Comparison of ENCODE assay signal across 10 cellular contexts in genomic region chr2:231387904-231388724, GRCh38. TPM values are rescaled to one million over a fixed set of nuclear protein-coding genes. Genes with fewer than 3 reads are reported as not detected.
DNase-seq lines count a peak whose midpoint lies in the region; ATAC-seq and TF ChIP-seq lines count a peak whose summit lies in the region.
"Had no signal": no experiment of that assay in that cellular context is flagged by ENCODE, and none has a peak within 500 bp of the region (broad histone marks: within the 10 kb centered on the region; RNA-seq: fewer than 3 reads in every experiment).

No MANE protein-coding gene starts in this region.

- H3K4me3 ChIP-seq in left ventricle myocardium inferior (no peak overlapping the region), sigmoid colon (no peak overlapping the region)

- TF ChIP-seq CTCF in WTC11 (IDR thresholded peaks at IDR 0.05) (no peak), left ventricle myocardium inferior (IDR thresholded peaks at IDR 0.05; ENCODE audit: borderline replicate concordance) (no peak), sigmoid colon (IDR thresholded peaks at IDR 0.05) (no peak)

- peaks cover 5% of the 10 kb centered on the region for H3K4me1 ChIP-seq in left ventricle myocardium inferior
- H3K4me1 ChIP-seq in sigmoid colon: peaks cover 0 to 11% (median 10%) of the 10 kb centered on the region in 4 donors

- peaks cover 36% of the 10 kb centered on the region for H3K4me1 Mint-ChIP-seq in WTC11
- no peaks in the 10 kb centered on the region for H3K4me1 Mint-ChIP-seq in T-helper 2 cell treated with Interferon-gamma antibody and Interleukin-4, amounts not matched to agents 5 μg/mL and 100 μg/mL, for 36 hours (ENCODE audit: low read depth)

- H3K36me3 ChIP-seq in left ventricle myocardium inferior: no peaks in the 10 kb centered on the region
- no peaks in the 10 kb centered on the region for H3K36me3 ChIP-seq in sigmoid colon

- H3K4me3 Mint-ChIP-seq in WTC11: no peak overlapping the region
- no peak overlapping the region for H3K4me3 Mint-ChIP-seq in T-helper 2 cell treated with Interferon-gamma antibody and Interleukin-4, amounts not matched to agents 5 μg/mL and 100 μg/mL, for 36 hours

- peak overlapping the region; percentile 80 for H3K27ac Mint-ChIP-seq in WTC11
- H3K27ac Mint-ChIP-seq in T-helper 2 cell treated with Interferon-gamma antibody and Interleukin-4, amounts not matched to agents 5 μg/mL and 100 μg/mL, for 36 hours: no peak overlapping the region

- WGBS in sigmoid colon, 2 donors: 76 to 85% methylated on average over 26 of the region's 26 CpGs

- peaks cover 13% of the 10 kb centered on the region for H3K9me3 ChIP-seq in left ventricle myocardium inferior (replicated peaks)
- H3K9me3 ChIP-seq in sigmoid colon: no peaks in the 10 kb centered on the region

- peak overlapping the region; percentile 66 for H3K27ac ChIP-seq in left ventricle myocardium inferior (replicated peaks)
- peak overlapping the region in 3 of 4 donors; percentile 55 to 63 (median 57) for H3K27ac ChIP-seq in sigmoid colon
- H3K27ac ChIP-seq: KMS-11 had no signal

- no peak for TF ChIP-seq EP300 in sigmoid colon (IDR thresholded peaks at IDR 0.05)

- intact Hi-C loops in left ventricle myocardium inferior (cut with micrococcal nuclease) (no loop called here), sigmoid colon (cut with DNase I) (no loop called here)

- CTCF ChIA-PET in WTC11 (lab: Charles Lee): interaction anchor here (0.7 to 1.5 kb wide), 5 partner anchors 11 to 93 kb away, joined by 3 to 5 read pairs (median 4); no protein-coding TSS in a partner anchor

- POLR2A ChIA-PET in WTC11 (lab: Charles Lee): interaction anchor here (0.7 kb wide), 1 partner anchor 76 kb away, joined by 3 read pairs; the partner anchor contains the start of gene NCL

- ATAC-seq in WTC11 (peak; percentile 40), HG02973 (IDR thresholded peaks at IDR 0.05; ENCODE audit: unreplicated experiment) (no peak), GM19463 (IDR thresholded peaks at IDR 0.05; ENCODE audit: unreplicated experiment) (no peak), GM18505 (IDR thresholded peaks at IDR 0.05; ENCODE audit: unreplicated experiment) (no peak)

- H3K27me3 Mint-ChIP-seq in WTC11 (ENCODE audit: low read depth): peaks cover 5% of the 10 kb centered on the region
- H3K27me3 Mint-ChIP-seq in T-helper 2 cell treated with Interferon-gamma antibody and Interleukin-4, amounts not matched to agents 5 μg/mL and 100 μg/mL, for 36 hours (ENCODE audit: low read depth): peaks cover 4% of the 10 kb centered on the region

- TF ChIP-seq POLR2A in sigmoid colon (IDR thresholded peaks at IDR 0.05): no peak
- TF ChIP-seq POLR2A in GM18505 (IDR thresholded peaks at IDR 0.05; ENCODE audit: borderline replicate concordance, extremely low read depth, insufficient read depth, insufficient read length): no peak

- peaks cover 21% of the 10 kb centered on the region for H3K9me3 Mint-ChIP-seq in WTC11
- peaks cover 12% of the 10 kb centered on the region for H3K9me3 Mint-ChIP-seq in T-helper 2 cell treated with Interferon-gamma antibody and Interleukin-4, amounts not matched to agents 5 μg/mL and 100 μg/mL, for 36 hours

- H3K36me3 Mint-ChIP-seq in WTC11: peaks cover 21% of the 10 kb centered on the region
- no peaks in the 10 kb centered on the region for H3K36me3 Mint-ChIP-seq in T-helper 2 cell treated with Interferon-gamma antibody and Interleukin-4, amounts not matched to agents 5 μg/mL and 100 μg/mL, for 36 hours (ENCODE audit: low read depth)

- H3K27me3 ChIP-seq in left ventricle myocardium inferior (ENCODE audit: low read depth) (no peaks in the 10 kb centered on the region), sigmoid colon (peaks cover 0 to 5% (median 0%) of the 10 kb centered on the region in 3 donors)

- DNase-seq in HCEC 1CT (peak; percentile 38), WTC11 (ENCODE audit: low spot score) (peak; percentile 25), left ventricle myocardium inferior (peak; percentile 64), sigmoid colon (peak; percentile 85)
- DNase-seq in T-helper 2 cell treated with Interferon-gamma antibody and Interleukin-4, amounts not matched to agents 5 μg/mL and 100 μg/mL, for 36 hours (ENCODE audit: low spot score): no peak
- DNase-seq: activated CD4-positive, CD25-positive, alpha-beta regulatory T cell treated with anti-CD3 and anti-CD28 coated beads, Interleukin-2, amount 50 U/mL, for 72 hours had no signal

TF ChIP-seq in WTC11, 78 proteins besides CTCF, POLR2A, EP300 and RAD21:
- no peak for TF ChIP-seq TCF7 (CRISPR knock-in tag; IDR thresholded peaks at IDR 0.05; ENCODE audit: low read depth)
- TF ChIP-seq ZBTB21 (CRISPR knock-in tag; IDR thresholded peaks at IDR 0.05; ENCODE audit: borderline replicate concordance): 0 out of 2 replicates have a peak, but pooled peaks have one; percentile 24
- no peak for TF ChIP-seq NFYB (CRISPR knock-in tag; conservative IDR thresholded peaks at IDR 0.05; ENCODE audit: low read depth)
- no peak for TF ChIP-seq ZNF396 (CRISPR knock-in tag; IDR thresholded peaks at IDR 0.05; ENCODE audit: borderline replicate concordance)
- no peak for TF ChIP-seq NFE2L1 (CRISPR knock-in tag; IDR thresholded peaks at IDR 0.05)
- TF ChIP-seq ZNF138 (CRISPR knock-in tag; conservative IDR thresholded peaks at IDR 0.05): 0 out of 2 replicates have a peak, but pooled peaks have one; percentile 31
- TF ChIP-seq KAT7 (CRISPR knock-in tag; IDR thresholded peaks at IDR 0.05; ENCODE audit: borderline replicate concordance): no peak
- no peak for TF ChIP-seq MYBL2 (CRISPR knock-in tag; IDR thresholded peaks at IDR 0.05)
- TF ChIP-seq ELF4 (CRISPR knock-in tag; IDR thresholded peaks at IDR 0.05; ENCODE audit: low read depth): no peak
- no peak for TF ChIP-seq OVOL2 (CRISPR knock-in tag; IDR thresholded peaks at IDR 0.05; ENCODE audit: borderline replicate concordance)
- TF ChIP-seq GABPB1 (CRISPR knock-in tag; IDR thresholded peaks at IDR 0.05): no peak
- peak; percentile 92 for TF ChIP-seq ZNF121 (CRISPR knock-in tag; IDR thresholded peaks at IDR 0.05)
- TF ChIP-seq CREB1 (CRISPR knock-in tag; IDR thresholded peaks at IDR 0.05): no peak
- 0 out of 2 replicates have a peak, but pooled peaks have one; percentile 12 for TF ChIP-seq SMAD4 (CRISPR knock-in tag; IDR thresholded peaks at IDR 0.05)

RNA-seq across cellular contexts. Expression of gene B3GNT7, which starts 7.4 kb away (rescaled TPM):
- total RNA-seq in WTC11 (2021) (151 to 197 TPM (median 194 TPM) in 3 replicates), left ventricle myocardium inferior (2.4 TPM), sigmoid colon (1 to 10 TPM; 2.9 to 5.0 (median 3.5) TPM)
- 10 to 100 TPM; 11.6 to 40.9 (median 12.0) TPM for polyA plus RNA-seq in sigmoid colon

Comparison
In these comparisons a context has a peak if more than half of its experiments do, and no peak if none do; other contexts are left out.
1. RNA of gene B3GNT7, which starts 7.4 kb away (total RNA-seq): 151 to 197 TPM in WTC11; 2.9 to 5.0 TPM in sigmoid colon and 2.4 TPM in left ventricle myocardium inferior (single experiment); every median in the first group is over 10 times any median in the second.